8 cellular contexts compared by ENCODE assay signal in genomic region chr21:39445339-39446269, GRCh38. TPM values are rescaled to one million over a fixed set of nuclear protein-coding genes. Genes with fewer than 3 reads are reported as not detected.
DNase-seq lines count a peak whose midpoint lies in the region; ATAC-seq and TF ChIP-seq lines count a peak whose summit lies in the region.

Gene LCA5L, minus strand, starts transcription at chr21:39445778. Its CDS starts 17,285 bp downstream, at chr21:39428493.

- peak; percentile 76 to 91 (median 85) for DNase-seq in CD4-positive, alpha-beta T cell
- peak; percentile 70 for DNase-seq in NCI-H748 treated with DMSO at 0.1 percent for 48 hours (lab: John Stamatoyannopoulos, UW)
- peak; percentile 87 to 90 for DNase-seq in activated CD4-positive, alpha-beta T cell treated with anti-CD3 and anti-CD28 coated beads, Interleukin-2, amount 50 U/mL, for 48 hours
- peak; percentile 71 to 91 (median 80) for DNase-seq in dorsolateral prefrontal cortex
- DNase-seq in lower lobe of right lung = peak; percentile 94
- DNase-seq in stimulated activated CD4-positive, alpha-beta T cell treated with anti-CD3 and anti-CD28 coated beads, TNF-alpha, amount 100 ng/mL, for 1 hour (ENCODE audit: low read depth in 3 of 3, low spot score in 1 of 3) = peak; percentile 67 to 90 (median 84)

- H3K36me3 Mint-ChIP-seq in CD4-positive, alpha-beta T cell (ENCODE audit: low read depth) = peaks cover 9% of the 10 kb centered on the region

- peak; percentile 93 for ATAC-seq in CD4-positive, alpha-beta T cell (ENCODE audit: poor library complexity)
- peak; percentile 87 for ATAC-seq in GM19395 (IDR thresholded peaks at IDR 0.05; ENCODE audit: unreplicated experiment)
- peak; percentile 48 for ATAC-seq in HG03558 (IDR thresholded peaks at IDR 0.05; ENCODE audit: extremely low read depth, unreplicated experiment)
- ATAC-seq in lower lobe of right lung = peak; percentile 97

- CTCF ChIA-PET in CD4-positive, alpha-beta T cell (lab: Charles Lee) = no interaction called here

- intact Hi-C loops in CD4-positive, alpha-beta T cell (cut with DNase I, micrococcal nuclease) = loop anchor here (1.0 to 10.0 kb wide), 6 partner anchors 58 to 641 kb away; partner anchors contain the start of genes BRWD1 (in 2 of the 2), ETS2 (in 1 of the 2) and PSMG1 (in 1 of the 2)
- intact Hi-C loops in dorsolateral prefrontal cortex (cut with DNase I) = loop anchor here in 1 of 2 donors (5.0 to 10.0 kb wide), 3 partner anchors 133 to 267 kb away; partner anchors contain the start of genes BRWD1 and PSMG1
- intact Hi-C loops in lower lobe of right lung (cut with DNase I) = no loop called here

- peaks cover 15% of the 10 kb centered on the region for H3K4me1 Mint-ChIP-seq in CD4-positive, alpha-beta T cell (ENCODE audit: low read depth)

- no peaks in the 10 kb centered on the region for H3K9me3 ChIP-seq in CD4-positive, alpha-beta T cell (ENCODE audit: control insufficient read depth, low read length)
- no peaks in the 10 kb centered on the region for H3K9me3 ChIP-seq in lower lobe of right lung

- peaks cover 17% of the 10 kb centered on the region for H3K4me1 ChIP-seq in lower lobe of right lung

- peaks cover 16% of the 10 kb centered on the region for H3K27me3 Mint-ChIP-seq in CD4-positive, alpha-beta T cell

- peak within 1 kb of the TSS; percentile 91 for H3K27ac Mint-ChIP-seq in CD4-positive, alpha-beta T cell

- H3K27me3 ChIP-seq in CD4-positive, alpha-beta T cell (ENCODE audit: control insufficient read depth, insufficient read depth, low read length) = no peaks in the 10 kb centered on the region
- H3K27me3 ChIP-seq in dorsolateral prefrontal cortex = no peaks in the 10 kb centered on the region
- H3K27me3 ChIP-seq in lower lobe of right lung (ENCODE audit: low read depth) = no peaks in the 10 kb centered on the region

- H3K4me3 Mint-ChIP-seq in CD4-positive, alpha-beta T cell = peak within 1 kb of the TSS; percentile 92

- POLR2A ChIA-PET in CD4-positive, alpha-beta T cell (lab: Charles Lee) = interaction anchor here (1.0 kb wide), 3 partner anchors 58 to 133 kb away, joined by 3 to 5 read pairs (median 3); partner anchors contain the start of gene HMGN1

- no peaks in the 10 kb centered on the region for H3K36me3 ChIP-seq in lower lobe of right lung

- H3K27ac ChIP-seq in CD4-positive, alpha-beta T cell (ENCODE audit: low read depth, low read length) = peak within 1 kb of the TSS; percentile 68
- H3K27ac ChIP-seq in dorsolateral prefrontal cortex (peak within 1 kb of the TSS; percentile 83 to 100 (median 97)), lower lobe of right lung (peak within 1 kb of the TSS; percentile 93)

- TF ChIP-seq CTCF in CD4-positive, alpha-beta T cell (IDR thresholded peaks at IDR 0.05) = no peak
- TF ChIP-seq CTCF in dorsolateral prefrontal cortex (IDR thresholded peaks at IDR 0.05 in 54 of 56, conservative IDR thresholded peaks at IDR 0.05 in 2 of 56; ENCODE audit: low read depth in 1 of 56, partially characterized antibody in 56 of 56) = peak in 37 of 56 donors; percentile 8 to 57 (median 33)
- TF ChIP-seq CTCF in lower lobe of right lung (IDR thresholded peaks at IDR 0.05) = no peak

- H3K9me3 Mint-ChIP-seq in CD4-positive, alpha-beta T cell = no peaks in the 10 kb centered on the region

- peak within 1 kb of the TSS; percentile 63 to 99 (median 90) for H3K4me3 ChIP-seq in dorsolateral prefrontal cortex
- H3K4me3 ChIP-seq in lower lobe of right lung = peak within 1 kb of the TSS; percentile 98

RNA-seq across cellular contexts. Expression of gene LCA5L, which starts in this region (rescaled TPM):
- total RNA-seq in CD4-positive, alpha-beta T cell = under 1 TPM in 1 of 2 experiments, not detected in 1; 0.17 TPM
- total RNA-seq in dorsolateral prefrontal cortex = 1 to 10 TPM in 90 of 120 experiments, under 1 TPM in 27, not detected in 3; 0.36 to 4.6 (median 1.6) TPM
- 3.0 TPM for total RNA-seq in lower lobe of right lung

Comparison
In these comparisons a context has a peak if more than half of its experiments do, and no peak if none do; other contexts are left out.
1. Peak in every context shown above with its lines: DNase-seq, ATAC-seq, H3K4me3 ChIP-seq and H3K27ac ChIP-seq.
2. Peak in DNase-seq, ATAC-seq and H3K27ac ChIP-seq in CD4-positive, alpha-beta T cell; RNA of the gene not detected or under 1 TPM.
3. CTCF ChIP-seq: peak in dorsolateral prefrontal cortex (37 of 56); none in CD4-positive, alpha-beta T cell (single experiment) and lower lobe of right lung (single experiment).